11 cellular contexts compared by ENCODE assay signal in the genomic region with DNA sequence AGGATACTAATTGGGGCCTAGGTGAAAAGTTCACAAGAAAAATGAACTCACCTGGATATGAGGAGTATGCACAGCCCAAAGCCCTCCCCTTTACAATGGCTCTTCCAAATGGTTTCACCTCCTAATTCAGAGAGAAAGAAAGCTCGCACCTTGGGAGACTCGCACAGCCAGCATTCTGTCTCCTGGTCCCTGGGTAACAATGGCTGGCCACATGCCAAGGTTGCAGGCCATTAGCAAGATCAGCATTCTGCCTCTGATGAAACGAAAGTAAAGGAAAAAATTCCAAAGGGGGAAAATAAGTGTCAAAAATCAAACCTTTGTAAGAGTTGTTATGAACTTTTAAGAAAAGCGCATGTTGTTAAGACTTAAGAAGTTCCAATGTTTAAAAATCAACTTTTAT.
DNase-seq lines count a peak whose midpoint lies in the region; ATAC-seq, FAIRE-seq and TF ChIP-seq lines count a peak whose summit lies in the region.
"Had no signal": no experiment of that assay in that cellular context is flagged by ENCODE, and none has a peak within 500 bp of the region (broad histone marks: within the 10 kb centered on the region; RNA-seq: fewer than 3 reads in every experiment).

No MANE protein-coding gene starts in this region.

- H3K27me3 ChIP-seq in small intestine (ENCODE audit: control insufficient read depth in 2 of 2, insufficient read depth in 2 of 2, low read length in 2 of 2) (no peaks in the 10 kb centered on the region), esophagus muscularis mucosa (no peaks in the 10 kb centered on the region)

- POLR2A ChIA-PET in MCF 10A (lab: Yijun Ruan, JAX), result no interaction called here

- H3K27ac ChIP-seq in kidney (ENCODE audit: low read depth in 2 of 2, low read length in 2 of 2), result no peak overlapping the region
- no peak overlapping the region for H3K27ac ChIP-seq in small intestine (ENCODE audit: low read depth in 1 of 2, low read length in 1 of 2)
- H3K27ac ChIP-seq in esophagus muscularis mucosa (replicated peaks in 1 of 4), result no peak overlapping the region

- H3K9me3 ChIP-seq in kidney (ENCODE audit: control insufficient read depth in 1 of 2, low read length in 2 of 2) (no peaks in the 10 kb centered on the region), small intestine (ENCODE audit: control insufficient read depth, low read depth) (no peaks in the 10 kb centered on the region), esophagus muscularis mucosa (peaks cover 0 to 7% (median 2%) of the 10 kb centered on the region in 4 donors)

- H3K4me1 ChIP-seq in kidney (ENCODE audit: control insufficient read depth in 1 of 2, insufficient read depth in 1 of 2, low read depth in 1 of 2, low read length in 2 of 2) (no peaks in the 10 kb centered on the region), small intestine (ENCODE audit: control insufficient read depth in 2 of 2, insufficient read depth in 1 of 2, low read depth in 1 of 2, low read length in 1 of 2) (no peaks in the 10 kb centered on the region), esophagus muscularis mucosa (peaks cover 13 to 24% (median 18%) of the 10 kb centered on the region in 4 donors)

- peak; percentile 78 for DNase-seq in HT-29 (ENCODE audit: low spot score)
- peak; percentile 67 for DNase-seq in MCF 10A (ENCODE audit: unreplicated experiment)
- peak; percentile 88 for DNase-seq in kidney
- peak; percentile 37 for DNase-seq in small intestine
- DNase-seq in 8988T, result no peak
- DNase-seq in esophagus muscularis mucosa (ENCODE audit: extremely low spot score), result no peak
- DNase-seq: activated CD8-positive, alpha-beta memory T cell treated with anti-CD3 and anti-CD28 coated beads, Interleukin-2, amount 50 U/mL, for 4 hours; islet precursor cell; NK-92 treated with Interleukin-12 subunit alpha and Interleukin-12 subunit beta, amount 100 ng/mL, for 24 hours had no signal

- H3K27me3 Mint-ChIP-seq in MCF 10A (ENCODE audit: insufficient read depth, unreplicated experiment), result no peaks in the 10 kb centered on the region

- CTCF ChIA-PET in MCF 10A (lab: Yijun Ruan, JAX), result interaction anchor here (1.1 to 1.2 kb wide), 2 partner anchors 349 to 1309 kb away, joined by 3 to 4 read pairs; no protein-coding TSS in a partner anchor

- no peaks in the 10 kb centered on the region for H3K9me3 Mint-ChIP-seq in MCF 10A (ENCODE audit: unreplicated experiment)

- no peaks in the 10 kb centered on the region for H3K36me3 Mint-ChIP-seq in MCF 10A (ENCODE audit: insufficient read depth, unreplicated experiment)

- no peak overlapping the region for H3K27ac Mint-ChIP-seq in MCF 10A (ENCODE audit: low read depth, unreplicated experiment)

- H3K4me3 ChIP-seq in kidney (ENCODE audit: low read length in 2 of 2), result no peak overlapping the region
- H3K4me3 ChIP-seq in small intestine (ENCODE audit: low read depth in 1 of 2, low read length in 2 of 2), result no peak overlapping the region
- H3K4me3 ChIP-seq in esophagus muscularis mucosa, result no peak overlapping the region

- intact Hi-C loops in MCF 10A (cut with micrococcal nuclease) (loop anchor here (2.0 kb wide), 1 partner anchor 341 kb away; no protein-coding TSS in a partner anchor), kidney (cut with DNase I) (no loop called here), esophagus muscularis mucosa (cut with DNase I) (no loop called here)

- H3K9ac ChIP-seq in kidney (ENCODE audit: low read length in 2 of 2), result no peak overlapping the region

- no peak for TF ChIP-seq EP300 in esophagus muscularis mucosa (IDR thresholded peaks at IDR 0.05)

- no peak overlapping the region for H3K4me3 Mint-ChIP-seq in MCF 10A (ENCODE audit: unreplicated experiment)

- no peak for FAIRE-seq in kidney (lab: Jason Lieb, UNC)
- FAIRE-seq in small intestine (lab: Jason Lieb, UNC), result no peak

- TF ChIP-seq POLR2A in esophagus muscularis mucosa (IDR thresholded peaks at IDR 0.05; ENCODE audit: low read depth), result no peak

- ATAC-seq in GM21447 (IDR thresholded peaks at IDR 0.05; ENCODE audit: unreplicated experiment), result no peak
- no peak for ATAC-seq in GM19455 (IDR thresholded peaks at IDR 0.05; ENCODE audit: unreplicated experiment)

- peaks cover 11% of the 10 kb centered on the region for H3K4me1 Mint-ChIP-seq in MCF 10A (ENCODE audit: insufficient read depth, unreplicated experiment)

- TF ChIP-seq CTCF in MCF 10A (IDR thresholded peaks at IDR 0.05; ENCODE audit: unreplicated experiment), result no peak
- no peak for TF ChIP-seq CTCF in kidney (IDR thresholded peaks at IDR 0.05; ENCODE audit: borderline replicate concordance, extremely low read depth, insufficient read depth)
- TF ChIP-seq CTCF in esophagus muscularis mucosa (IDR thresholded peaks at IDR 0.05), result no peak

- BruUV-seq in MCF 10A (replicated peaks; lab: Mats Ljungman, UMichigan), result no TSS peak

- WGBS in small intestine, 3 donors, result 27 to 52% (median 50%) methylated on average over 4 of the region's 4 CpGs
- 80% methylated on average over 4 of the region's 4 CpGs for WGBS in esophagus muscularis mucosa

- H3K36me3 ChIP-seq in kidney (ENCODE audit: control insufficient read depth in 1 of 2, insufficient read depth in 2 of 2, low read length in 2 of 2), result no peaks in the 10 kb centered on the region
- H3K36me3 ChIP-seq in small intestine (ENCODE audit: control insufficient read depth in 2 of 2, insufficient read depth in 2 of 2, low read length in 2 of 2), result no peaks in the 10 kb centered on the region
- H3K36me3 ChIP-seq in esophagus muscularis mucosa, result no peaks in the 10 kb centered on the region

Comparison
In these comparisons a context has a peak if more than half of its experiments do, and no peak if none do; other contexts are left out.
1. DNase-seq: peak in HT-29 (single experiment), MCF 10A (single experiment), kidney (single experiment) and small intestine (single experiment); none in 8988T (single experiment) and esophagus muscularis mucosa (single experiment).